16 cellular contexts compared by ENCODE assay signal in the genomic region with DNA sequence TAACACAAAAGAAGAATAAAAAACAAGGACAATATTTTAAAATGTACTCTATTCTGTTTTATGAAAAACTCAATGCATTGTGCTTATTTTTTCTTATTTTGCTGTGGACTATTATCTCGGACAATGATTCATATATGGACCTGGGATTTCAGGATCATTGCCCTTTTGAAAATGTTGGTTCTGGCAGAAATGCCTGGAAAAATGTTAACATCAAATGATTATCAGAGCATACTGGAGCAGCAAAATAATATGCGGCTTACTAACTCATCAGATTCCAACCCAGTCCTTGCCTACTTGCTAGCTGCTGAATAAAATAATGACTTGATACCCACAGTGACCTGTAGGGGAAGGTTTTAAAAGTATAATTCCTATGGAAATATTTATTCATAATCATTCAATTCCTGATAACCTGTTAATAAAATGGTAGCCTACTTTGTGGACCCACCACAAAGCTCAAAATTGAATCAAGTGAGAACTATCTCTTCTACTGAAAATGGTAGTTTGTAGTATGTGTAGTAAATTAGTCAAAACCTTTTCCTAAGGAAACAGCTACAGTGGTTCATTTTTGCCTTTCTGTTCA.
"Had no signal": no experiment of that assay in that cellular context is flagged by ENCODE, and none has a peak within 500 bp of the region (broad histone marks: within the 10 kb centered on the region; RNA-seq: fewer than 3 reads in every experiment).

No MANE protein-coding gene starts in this region.

- H3K27ac ChIP-seq: cardiac muscle cell, dorsolateral prefrontal cortex, prostate gland, right lobe of liver, stomach had no signal

- H3K4me3 Mint-ChIP-seq: activated T-cell treated with anti-CD3 and anti-CD28 coated beads, Interleukin-2, amount 50 U/mL, for 72 hours; immature natural killer cell; memory B cell; stimulated activated effector memory CD8-positive, alpha-beta T cell treated with anti-CD3 and anti-CD28 coated beads, Interleukin-12 subunit alpha, Interleukin-12 subunit beta, amount 100 ng/mL, for 72 hours had no signal

- H3K27me3 Mint-ChIP-seq: memory B cell had no signal

- H3K36me3 Mint-ChIP-seq: activated naive CD4-positive, alpha-beta T cell treated with anti-CD3 and anti-CD28 coated beads, Interleukin-2, amount 50 U/mL, for 72 hours; stimulated activated effector memory CD8-positive, alpha-beta T cell treated with anti-CD3 and anti-CD28 coated beads, Interleukin-12 subunit alpha, Interleukin-12 subunit beta, amount 100 ng/mL, for 72 hours had no signal

- H3K27me3 ChIP-seq: cardiac muscle cell, dorsolateral prefrontal cortex, right lobe of liver, stomach had no signal

- H3K9me3 Mint-ChIP-seq: activated naive CD4-positive, alpha-beta T cell treated with anti-CD3 and anti-CD28 coated beads, Interleukin-2, amount 50 U/mL, for 72 hours; immature natural killer cell; stimulated activated effector memory CD8-positive, alpha-beta T cell treated with anti-CD3 and anti-CD28 coated beads, Interleukin-12 subunit alpha, Interleukin-12 subunit beta, amount 100 ng/mL, for 72 hours had no signal

- H3K27ac Mint-ChIP-seq: activated naive CD4-positive, alpha-beta T cell treated with anti-CD3 and anti-CD28 coated beads, Interleukin-2, amount 50 U/mL, for 72 hours; activated T-cell treated with anti-CD3 and anti-CD28 coated beads, Interleukin-2, amount 50 U/mL, for 72 hours; immature natural killer cell; memory B cell; stimulated activated effector memory CD8-positive, alpha-beta T cell treated with anti-CD3 and anti-CD28 coated beads, Interleukin-12 subunit alpha, Interleukin-12 subunit beta, amount 100 ng/mL, for 72 hours had no signal

- H3K36me3 ChIP-seq: cardiac muscle cell, prostate gland, right lobe of liver, stomach had no signal

- H3K9me3 ChIP-seq: prostate gland, right lobe of liver, stomach had no signal

- ATAC-seq: activated naive CD4-positive, alpha-beta T cell treated with anti-CD3 and anti-CD28 coated beads, Interleukin-2, amount 50 U/mL, for 72 hours; activated T-cell treated with anti-CD3 and anti-CD28 coated beads, Interleukin-2, amount 50 U/mL, for 72 hours; esophagus mucosa; right lobe of liver; stimulated activated effector memory CD8-positive, alpha-beta T cell treated with anti-CD3 and anti-CD28 coated beads, Interleukin-12 subunit alpha, Interleukin-12 subunit beta, amount 100 ng/mL, for 72 hours had no signal

- H3K4me1 ChIP-seq: prostate gland, right lobe of liver, stomach had no signal

- DNase-seq: activated CD4-positive, alpha-beta T cell treated with anti-CD3 and anti-CD28 coated beads, Interleukin-2, amount 50 U/mL, for 4 hours; activated effector memory CD4-positive, alpha-beta T cell treated with anti-CD3 and anti-CD28 coated beads, Interleukin-2, amount 50 U/mL, for 16 hours; activated T-cell treated with anti-CD3 and anti-CD28 coated beads, Interleukin-2, amount 50 U/mL, for 72 hours; dorsolateral prefrontal cortex; immature natural killer cell; right lobe of liver; small intestine; stimulated activated CD4-positive, alpha-beta T cell treated with anti-CD3 and anti-CD28 coated beads, Interleukin-4, amount 100 ng/mL, for 24 hours; stomach; trophoblast cell had no signal

- H3K4me3 ChIP-seq: cardiac muscle cell, dorsolateral prefrontal cortex, prostate gland, right lobe of liver, stomach had no signal
